Comparison of ENCODE assay signal across 9 cellular contexts in the genomic region with DNA sequence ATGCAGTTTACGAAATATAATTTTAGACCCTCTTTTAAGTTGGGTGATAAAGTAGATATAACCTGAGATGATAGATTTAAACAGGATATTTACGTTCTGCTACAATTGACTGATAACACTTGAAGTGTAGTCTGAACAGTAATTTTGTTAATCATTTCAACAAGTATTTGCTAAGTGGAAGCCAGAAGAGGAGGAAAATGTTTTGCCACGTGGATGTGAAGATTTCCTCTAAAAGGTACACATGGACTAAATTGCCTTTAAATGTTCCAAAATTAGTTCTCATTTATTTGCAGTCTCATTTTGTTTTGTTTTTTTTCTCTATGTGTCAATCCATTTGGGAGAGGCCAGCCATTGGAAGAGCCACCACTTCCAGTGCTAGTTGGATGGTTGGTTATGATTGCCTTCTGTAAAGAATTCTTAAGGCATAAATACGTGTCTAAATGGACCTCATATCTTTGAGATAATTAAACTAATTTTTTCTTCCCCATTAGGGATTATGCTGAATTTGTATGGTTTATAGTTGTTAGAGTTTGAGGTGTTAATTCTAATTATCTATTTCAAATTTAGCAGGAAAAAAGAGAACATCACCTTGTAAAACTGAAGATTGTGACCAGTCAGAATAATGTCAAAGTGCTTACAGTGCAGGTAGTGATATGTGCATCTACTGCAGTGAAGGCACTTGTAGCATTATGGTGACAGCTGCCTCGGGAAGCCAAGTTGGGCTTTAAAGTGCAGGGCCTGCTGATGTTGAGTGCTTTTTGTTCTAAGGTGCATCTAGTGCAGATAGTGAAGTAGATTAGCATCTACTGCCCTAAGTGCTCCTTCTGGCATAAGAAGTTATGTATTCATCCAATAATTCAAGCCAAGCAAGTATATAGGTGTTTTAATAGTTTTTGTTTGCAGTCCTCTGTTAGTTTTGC. TPM values are rescaled to one million over a fixed set of nuclear protein-coding genes. Genes with fewer than 3 reads are reported as not detected.
A peak's percentile ranks its signal among the peaks of the same experiment; 100 is the strongest.
DNase-seq lines count a peak whose midpoint lies in the region; ATAC-seq and TF ChIP-seq lines count a peak whose summit lies in the region.
"Had no signal": no experiment of that assay in that cellular context is flagged by ENCODE, and none has a peak within 500 bp of the region (broad histone marks: within the 10 kb centered on the region; RNA-seq: fewer than 3 reads in every experiment).

No MANE protein-coding gene starts in this region.

- POLR2A ChIA-PET in MCF 10A (lab: Yijun Ruan, JAX): no interaction called here

- peaks cover 0 to 6% of the 10 kb centered on the region in 2 donors for H3K4me1 ChIP-seq in breast epithelium
- peaks cover 14% of the 10 kb centered on the region for H3K4me1 ChIP-seq in foreskin keratinocyte
- H3K4me1 ChIP-seq in upper lobe of right lung: peaks cover 35% of the 10 kb centered on the region

- CTCF ChIA-PET in MCF 10A (lab: Yijun Ruan, JAX): interaction anchor here (0.6 to 1.2 kb wide), 2 partner anchors 23 to 439 kb away, joined by 3 to 4 read pairs; no protein-coding TSS in a partner anchor

- no peak for TF ChIP-seq CTCF in MCF 10A (IDR thresholded peaks at IDR 0.05; ENCODE audit: unreplicated experiment)
- TF ChIP-seq CTCF in breast epithelium (IDR thresholded peaks at IDR 0.05): no peak
- no peak for TF ChIP-seq CTCF in foreskin keratinocyte (conservative IDR thresholded peaks at IDR 0.05)
- TF ChIP-seq CTCF in upper lobe of right lung (IDR thresholded peaks at IDR 0.05): no peak

- DNase-seq in MCF 10A (ENCODE audit: unreplicated experiment): no peak
- no peak for DNase-seq in breast epithelium (ENCODE audit: low spot score in 2 of 2)
- DNase-seq in UCSD-AML1 (lab: John Stamatoyannopoulos, UW; ENCODE audit: unreplicated experiment): peak; percentile 10
- no peak for DNase-seq in foreskin keratinocyte
- no peak for DNase-seq in upper lobe of right lung
- DNase-seq in stimulated activated CD4-positive, alpha-beta T cell treated with anti-CD3 and anti-CD28 coated beads, Interleukin-4, amount 100 ng/mL, for 24 hours: no peak
- DNase-seq: EL had no signal

- intact Hi-C loops in MCF 10A (cut with micrococcal nuclease) (loop anchor here (5.0 kb wide), 1 partner anchor 218 kb away; no protein-coding TSS in a partner anchor), breast epithelium (cut with DNase I; ENCODE audit: low total_unique reads) (loop anchor here (5.0 kb wide), 1 partner anchor 218 kb away; no protein-coding TSS in a partner anchor), upper lobe of right lung (cut with DNase I) (no loop called here)

- no peaks in the 10 kb centered on the region for H3K36me3 ChIP-seq in breast epithelium
- H3K36me3 ChIP-seq in upper lobe of right lung: peaks cover 28% of the 10 kb centered on the region

- ATAC-seq in foreskin keratinocyte: no peak
- ATAC-seq in upper lobe of right lung: no peak
- ATAC-seq in GM21717 (IDR thresholded peaks at IDR 0.05; ENCODE audit: unreplicated experiment): no peak
- ATAC-seq in HG03571 (IDR thresholded peaks at IDR 0.05; ENCODE audit: unreplicated experiment): no peak

- peaks cover 63% of the 10 kb centered on the region for H3K36me3 Mint-ChIP-seq in MCF 10A (ENCODE audit: insufficient read depth, unreplicated experiment)

- no peak overlapping the region for H3K4me3 ChIP-seq in breast epithelium
- H3K4me3 ChIP-seq in upper lobe of right lung: peak overlapping the region; percentile 74

- no TSS peak for BruUV-seq in MCF 10A (replicated peaks; lab: Mats Ljungman, UMichigan)

- TF ChIP-seq POLR2A in breast epithelium (IDR thresholded peaks at IDR 0.05): no peak

- no peaks in the 10 kb centered on the region for H3K9me3 Mint-ChIP-seq in MCF 10A (ENCODE audit: unreplicated experiment)

- no peaks in the 10 kb centered on the region for H3K27me3 Mint-ChIP-seq in MCF 10A (ENCODE audit: insufficient read depth, unreplicated experiment)

- H3K27ac Mint-ChIP-seq in MCF 10A (ENCODE audit: low read depth, unreplicated experiment): peak overlapping the region; percentile 86

- H3K4me3 Mint-ChIP-seq in MCF 10A (ENCODE audit: unreplicated experiment): peak overlapping the region; percentile 92

- H3K9me3 ChIP-seq in breast epithelium (no peaks in the 10 kb centered on the region), upper lobe of right lung (no peaks in the 10 kb centered on the region)

- H3K4me1 Mint-ChIP-seq in MCF 10A (ENCODE audit: insufficient read depth, unreplicated experiment): peaks cover 20% of the 10 kb centered on the region

- H3K27ac ChIP-seq in breast epithelium: no peak overlapping the region
- H3K27ac ChIP-seq in foreskin keratinocyte: peak overlapping the region; percentile 61
- no peak overlapping the region for H3K27ac ChIP-seq in upper lobe of right lung

- no peaks in the 10 kb centered on the region for H3K27me3 ChIP-seq in breast epithelium
- H3K27me3 ChIP-seq in foreskin keratinocyte: peaks cover 5% of the 10 kb centered on the region
- H3K27me3 ChIP-seq in upper lobe of right lung: no peaks in the 10 kb centered on the region

RNA-seq across cellular contexts. Expression of a gene that starts 2.8 kb away (rescaled TPM):
- total RNA-seq in MCF 10A (2022) (3.1 and 8.1 TPM in 2 replicates), breast epithelium (1 to 10 TPM; 1.9 to 6.7 (median 6.6) TPM), foreskin keratinocyte (7.9 and 9.0 TPM in 2 replicates), upper lobe of right lung (3.3 TPM)
- polyA plus RNA-seq in foreskin keratinocyte: 1.7 and 2.2 TPM in 2 replicates

RNA-seq across cellular contexts. Expression of a gene that starts 48.2 kb away (rescaled TPM):
- total RNA-seq in MCF 10A (2022) (not detected in 2 replicates), breast epithelium (under 1 TPM in 2 of 3 donors, not detected in 1; 0.88 to 0.98 TPM), foreskin keratinocyte (0.03 and 0.11 TPM in 2 replicates), upper lobe of right lung (8.1 TPM)
- polyA plus RNA-seq in foreskin keratinocyte: not detected in 2 replicates
